Comparison of ENCODE assay signal across 9 cellular contexts in genomic region chr11:95084509-95084908, GRCh38. TPM values are rescaled to one million over a fixed set of nuclear protein-coding genes. Genes with fewer than 3 reads are reported as not detected.
DNase-seq lines count a peak whose midpoint lies in the region; ATAC-seq lines count a peak whose summit lies in the region.
"Had no signal": no experiment of that assay in that cellular context is flagged by ENCODE, and none has a peak within 500 bp of the region (broad histone marks: within the 10 kb centered on the region; RNA-seq: fewer than 3 reads in every experiment).

No MANE protein-coding gene starts in this region.

- peak overlapping the region; percentile 50 for H3K4me2 ChIP-seq in skeletal muscle satellite cell (ENCODE audit: low read length)

- ATAC-seq in GM18517 (IDR thresholded peaks at IDR 0.05; ENCODE audit: unreplicated experiment): peak; percentile 48
- peak; percentile 46 for ATAC-seq in HG02798 (IDR thresholded peaks at IDR 0.05; ENCODE audit: poor library complexity, unreplicated experiment)
- ATAC-seq in HG03097 (IDR thresholded peaks at IDR 0.05; ENCODE audit: low FRiP score, unreplicated experiment): no peak

- DNase-seq in activated T-cell treated with anti-CD3 and anti-CD28 coated beads for 48 hours (ENCODE audit: low read depth): peak; percentile 43
- DNase-seq in NCI-H2107 treated with DMSO at 0.1 percent for 48 hours (lab: John Stamatoyannopoulos, UW; ENCODE audit: unreplicated experiment): no peak
- DNase-seq in hippocampal formation (lab: John Stamatoyannopoulos, UW): no peak
- no peak for DNase-seq in DMS153 treated with DMSO at 0.1 percent for 48 hours (lab: John Stamatoyannopoulos, UW; ENCODE audit: unreplicated experiment)
- DNase-seq: central memory CD4-positive, alpha-beta T cell had no signal

- peaks cover 35% of the 10 kb centered on the region for H3K4me1 ChIP-seq in skeletal muscle satellite cell (ENCODE audit: control insufficient read depth, insufficient read depth, low read length)

- H3K27me3 ChIP-seq in skeletal muscle satellite cell (ENCODE audit: control insufficient read depth, insufficient read depth, low read length): no peaks in the 10 kb centered on the region

- H3K9me3 ChIP-seq in skeletal muscle satellite cell (replicated peaks; ENCODE audit: low read length): no peaks in the 10 kb centered on the region

- H3K4me3 ChIP-seq in skeletal muscle satellite cell (ENCODE audit: low read length): no peak overlapping the region

- H3K9ac ChIP-seq in skeletal muscle satellite cell (ENCODE audit: low read depth, low read length): no peak overlapping the region

- no peaks in the 10 kb centered on the region for H3K36me3 ChIP-seq in skeletal muscle satellite cell (ENCODE audit: insufficient read depth, low read length)

RNA-seq across cellular contexts. Expression of gene ENDOD1, which starts 5.1 kb away (rescaled TPM):
- 38.0 and 43.9 TPM in 2 replicates for total RNA-seq in skeletal muscle satellite cell (2012; rRNA removed)

RNA-seq across cellular contexts. Expression of gene SRSF8, which starts 17.8 kb away (rescaled TPM):
- total RNA-seq in skeletal muscle satellite cell (2012; rRNA removed): 18.3 and 18.8 TPM in 2 replicates

RNA-seq across cellular contexts. Expression of gene KDM4F, which starts 35.3 kb away (rescaled TPM):
- total RNA-seq in skeletal muscle satellite cell (2012; rRNA removed): not detected in 2 replicates

RNA-seq across cellular contexts. Expression of gene KDM4E, which starts 59.5 kb away (rescaled TPM):
- total RNA-seq in skeletal muscle satellite cell (2012; rRNA removed): not detected in 2 replicates
